Comparison of ENCODE assay signal across 1 cellular context in the genomic region with DNA sequence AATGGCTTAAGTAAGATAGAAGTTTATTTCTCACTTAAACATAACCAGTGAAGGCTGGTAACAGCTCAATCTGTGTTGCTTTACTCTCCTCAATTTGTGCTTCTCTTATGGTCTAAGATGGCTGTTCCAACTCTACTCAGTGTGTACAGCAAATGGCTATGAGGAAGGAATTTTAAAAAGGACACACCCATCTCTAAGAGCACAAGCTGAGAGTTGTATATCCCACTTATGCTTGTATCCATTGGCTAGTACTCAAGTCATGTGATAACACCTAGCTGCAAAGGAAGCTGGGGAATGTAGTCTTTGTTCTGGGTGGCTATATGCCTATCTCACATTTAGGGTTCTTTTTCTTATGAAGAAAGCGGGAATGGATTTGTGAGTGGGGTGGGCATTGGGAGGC.
A peak's percentile ranks its signal among the peaks of the same experiment; 100 is the strongest.
TF ChIP-seq lines count a peak whose summit lies in the region.

No MANE protein-coding gene starts in this region.

TF ChIP-seq in HepG2, 621 proteins besides CTCF, POLR2A, EP300 and RAD21 (continued from another document):
- TF ChIP-seq, protein P1, sequence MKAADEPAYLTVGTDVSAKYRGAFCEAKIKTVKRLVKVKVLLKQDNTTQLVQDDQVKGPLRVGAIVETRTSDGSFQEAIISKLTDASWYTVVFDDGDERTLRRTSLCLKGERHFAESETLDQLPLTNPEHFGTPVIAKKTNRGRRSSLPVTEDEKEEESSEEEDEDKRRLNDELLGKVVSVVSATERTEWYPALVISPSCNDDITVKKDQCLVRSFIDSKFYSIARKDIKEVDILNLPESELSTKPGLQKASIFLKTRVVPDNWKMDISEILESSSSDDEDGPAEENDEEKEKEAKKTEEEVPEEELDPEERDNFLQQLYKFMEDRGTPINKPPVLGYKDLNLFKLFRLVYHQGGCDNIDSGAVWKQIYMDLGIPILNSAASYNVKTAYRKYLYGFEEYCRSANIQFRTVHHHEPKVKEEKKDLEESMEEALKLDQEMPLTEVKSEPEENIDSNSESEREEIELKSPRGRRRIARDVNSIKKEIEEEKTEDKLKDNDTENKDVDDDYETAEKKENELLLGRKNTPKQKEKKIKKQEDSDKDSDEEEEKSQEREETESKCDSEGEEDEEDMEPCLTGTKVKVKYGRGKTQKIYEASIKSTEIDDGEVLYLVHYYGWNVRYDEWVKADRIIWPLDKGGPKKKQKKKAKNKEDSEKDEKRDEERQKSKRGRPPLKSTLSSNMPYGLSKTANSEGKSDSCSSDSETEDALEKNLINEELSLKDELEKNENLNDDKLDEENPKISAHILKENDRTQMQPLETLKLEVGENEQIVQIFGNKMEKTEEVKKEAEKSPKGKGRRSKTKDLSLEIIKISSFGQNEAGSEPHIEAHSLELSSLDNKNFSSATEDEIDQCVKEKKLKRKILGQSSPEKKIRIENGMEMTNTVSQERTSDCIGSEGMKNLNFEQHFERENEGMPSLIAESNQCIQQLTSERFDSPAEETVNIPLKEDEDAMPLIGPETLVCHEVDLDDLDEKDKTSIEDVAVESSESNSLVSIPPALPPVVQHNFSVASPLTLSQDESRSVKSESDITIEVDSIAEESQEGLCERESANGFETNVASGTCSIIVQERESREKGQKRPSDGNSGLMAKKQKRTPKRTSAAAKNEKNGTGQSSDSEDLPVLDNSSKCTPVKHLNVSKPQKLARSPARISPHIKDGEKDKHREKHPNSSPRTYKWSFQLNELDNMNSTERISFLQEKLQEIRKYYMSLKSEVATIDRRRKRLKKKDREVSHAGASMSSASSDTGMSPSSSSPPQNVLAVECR (CRISPR knock-in tag; IDR thresholded peaks at IDR 0.05; ENCODE audit: borderline replicate concordance) = no peak
- TF ChIP-seq AHDC1 (CRISPR knock-in tag; IDR thresholded peaks at IDR 0.05; ENCODE audit: borderline replicate concordance) (no peak), ASH2L (IDR thresholded peaks at IDR 0.05; ENCODE audit: insufficient read length, low read depth, low read length) (no peak), ATF3 (CRISPR knock-in tag; IDR thresholded peaks at IDR 0.05) (no peak), HNRNPUL1 (IDR thresholded peaks at IDR 0.05; ENCODE audit: low read depth, low read length) (no peak), ZNF839 (CRISPR knock-in tag; IDR thresholded peaks at IDR 0.05; ENCODE audit: borderline replicate concordance) (no peak), TIGD3 (CRISPR knock-in tag; IDR thresholded peaks at IDR 0.05; ENCODE audit: borderline replicate concordance) (no peak), PPARG (CRISPR knock-in tag; conservative IDR thresholded peaks at IDR 0.05) (no peak), FLYWCH1 (CRISPR knock-in tag; IDR thresholded peaks at IDR 0.05) (no peak), ZSCAN5A (CRISPR knock-in tag; IDR thresholded peaks at IDR 0.05; ENCODE audit: borderline replicate concordance) (no peak), ATF1 (CRISPR knock-in tag; IDR thresholded peaks at IDR 0.05) (no peak), ZNF337 (CRISPR knock-in tag; IDR thresholded peaks at IDR 0.05; ENCODE audit: borderline replicate concordance, low read depth) (no peak), HMGXB3 (CRISPR knock-in tag; IDR thresholded peaks at IDR 0.05; ENCODE audit: borderline replicate concordance) (0 out of 2 replicates have a peak, but pooled peaks have one; percentile 51), CCAR2 (optimal IDR thresholded peaks at IDR 0.05; ENCODE audit: low read depth, low read length) (no peak), ZNF205 (CRISPR knock-in tag; IDR thresholded peaks at IDR 0.05) (no peak), ZNF138 (CRISPR knock-in tag; IDR thresholded peaks at IDR 0.05; ENCODE audit: low read depth) (no peak), PRPF4 (IDR thresholded peaks at IDR 0.05; ENCODE audit: low read depth, low read length, poor library complexity, severe bottlenecking) (no peak), ZNF333 (CRISPR knock-in tag; IDR thresholded peaks at IDR 0.05; ENCODE audit: borderline replicate concordance) (no peak), ZNF777 (CRISPR knock-in tag; IDR thresholded peaks at IDR 0.05) (no peak), NR1H2 (CRISPR knock-in tag; IDR thresholded peaks at IDR 0.05; ENCODE audit: borderline replicate concordance, low read depth) (no peak), RXRB (CRISPR knock-in tag; IDR thresholded peaks at IDR 0.05; ENCODE audit: borderline replicate concordance) (no peak)
- TF ChIP-seq, protein P2, sequence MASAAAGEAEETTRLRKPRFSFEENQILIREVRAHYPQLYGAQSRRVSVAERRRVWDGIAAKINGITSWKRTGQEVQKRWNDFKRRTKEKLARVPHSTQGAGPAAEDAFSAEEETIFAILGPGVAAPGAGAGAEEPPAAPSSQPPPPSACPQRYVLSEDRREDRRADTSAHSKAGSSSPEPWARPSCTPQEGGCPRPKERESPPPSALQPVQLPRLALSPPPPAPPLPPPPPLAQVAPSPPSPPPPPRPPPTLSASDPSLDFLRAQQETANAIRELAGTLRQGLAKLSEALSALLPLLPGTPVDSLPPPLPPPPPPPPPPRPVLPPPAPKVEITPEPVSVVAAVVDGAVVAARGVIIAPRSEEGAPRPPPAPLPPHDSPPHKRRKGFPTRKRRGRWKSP (CRISPR knock-in tag; IDR thresholded peaks at IDR 0.05) = no peak
TF ChIP-seq in HepG2: peak in this region for 7.
